In the genomic region with DNA sequence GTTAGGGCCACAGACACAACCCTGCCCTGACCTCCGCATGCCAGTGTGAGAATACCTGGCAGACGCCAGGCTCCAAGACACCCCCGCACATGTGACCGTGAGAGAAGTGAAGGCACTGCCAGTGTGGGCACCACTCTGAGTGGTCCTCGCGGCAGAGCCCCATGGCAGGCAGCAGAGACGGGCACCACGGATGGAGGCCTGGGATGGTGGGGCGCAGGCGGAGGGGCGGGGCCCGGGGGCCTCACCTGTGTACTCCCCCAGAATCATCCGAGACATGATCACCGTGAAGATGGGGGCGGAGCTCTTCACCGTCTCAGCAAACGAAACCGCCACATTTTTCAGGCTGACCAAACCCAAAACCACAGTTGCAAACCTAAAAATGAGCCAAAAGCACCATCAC, we compare ENCODE assay signal across 8 cellular contexts. TPM values are rescaled to one million over a fixed set of nuclear protein-coding genes. Genes with fewer than 3 reads are reported as not detected.
DNase-seq lines count a peak whose midpoint lies in the region; ATAC-seq, FAIRE-seq and TF ChIP-seq lines count a peak whose summit lies in the region.
"Not testable (repeated sequence)": the region's sequence is repeated elsewhere in the genome, so short reads cannot be mapped to it uniquely, and the experiment has no call there.
"Had no signal": no experiment of that assay in that cellular context is flagged by ENCODE, and none has a peak within 500 bp of the region (broad histone marks: within the 10 kb centered on the region; RNA-seq: fewer than 3 reads in every experiment).

No MANE protein-coding gene starts in this region.

- not testable (repeated sequence) for H3K27me3 Mint-ChIP-seq in activated CD8-positive, alpha-beta memory T cell treated with anti-CD3 and anti-CD28 coated beads, Interleukin-2, amount 10 ng/mL, durations not matched to agents 7 days and 5 days

- not testable (repeated sequence) for H3K27ac ChIP-seq in MM.1S (ENCODE audit: low read length); upper lobe of right lung

- peak overlapping the region; percentile 36 for H3K27ac Mint-ChIP-seq in activated CD8-positive, alpha-beta memory T cell treated with anti-CD3 and anti-CD28 coated beads, Interleukin-2, amount 10 ng/mL, durations not matched to agents 7 days and 5 days

- not testable (repeated sequence) for H3K4me3 ChIP-seq in MM.1S (ENCODE audit: low read length); upper lobe of right lung

- not testable (repeated sequence) for H2AFZ ChIP-seq in MM.1S (ENCODE audit: low read length)

- peaks cover 20% of the 10 kb centered on the region for H3K4me1 ChIP-seq in MM.1S (ENCODE audit: low read length)
- not testable (repeated sequence) for H3K4me1 ChIP-seq in upper lobe of right lung

- H3F3A ChIP-seq in MM.1S (ENCODE audit: insufficient read depth, low read length), result peaks cover 17% of the 10 kb centered on the region

- not testable (repeated sequence) for TF ChIP-seq CTCF in MM.1S (IDR thresholded peaks at IDR 0.05; ENCODE audit: low read length); upper lobe of right lung (IDR thresholded peaks at IDR 0.05)

- not testable (repeated sequence) for H3K4me3 Mint-ChIP-seq in activated CD8-positive, alpha-beta memory T cell treated with anti-CD3 and anti-CD28 coated beads, Interleukin-2, amount 10 ng/mL, durations not matched to agents 7 days and 5 days

- DNase-seq in GM12891 (ENCODE audit: insufficient read length, low spot score); GM19239 (ENCODE audit: insufficient read length, low spot score); MM.1S; activated CD8-positive, alpha-beta memory T cell treated with anti-CD3 and anti-CD28 coated beads, Interleukin-2, amount 10 ng/mL, durations not matched to agents 7 days and 5 days; upper lobe of right lung: not testable (repeated sequence)
- peak; percentile 12 for DNase-seq in left lobe of liver (ENCODE audit: low spot score)
- peak; percentile 17 for DNase-seq in sciatic nerve (ENCODE audit: low spot score)

- peak; percentile 25 for ATAC-seq in activated CD8-positive, alpha-beta memory T cell treated with anti-CD3 and anti-CD28 coated beads, Interleukin-2, amount 10 ng/mL, durations not matched to agents 7 days and 5 days
- not testable (repeated sequence) for ATAC-seq in left lobe of liver, sciatic nerve
- peak; percentile 5 for ATAC-seq in upper lobe of right lung

- H3K4me2 ChIP-seq in MM.1S (ENCODE audit: low read depth, low read length), result peak overlapping the region; percentile 21; the same call in 1 of the 2 replicates

- peaks cover 27% of the 10 kb centered on the region for H3K4me1 Mint-ChIP-seq in activated CD8-positive, alpha-beta memory T cell treated with anti-CD3 and anti-CD28 coated beads, Interleukin-2, amount 10 ng/mL, durations not matched to agents 7 days and 5 days

- not testable (repeated sequence) for TF ChIP-seq POLR2A in GM12891 (IDR thresholded peaks at IDR 0.05; ENCODE audit: low read depth, low read length)

- CTCF ChIA-PET in activated CD8-positive, alpha-beta memory T cell treated with anti-CD3 and anti-CD28 coated beads, Interleukin-2, amount 10 ng/mL, durations not matched to agents 7 days and 5 days (lab: Charles Lee), result not testable (repeated sequence)

- not testable (repeated sequence) for H3K9me3 Mint-ChIP-seq in activated CD8-positive, alpha-beta memory T cell treated with anti-CD3 and anti-CD28 coated beads, Interleukin-2, amount 10 ng/mL, durations not matched to agents 7 days and 5 days (ENCODE audit: low read depth)

- not testable (repeated sequence) for H3K27me3 ChIP-seq in MM.1S (replicated peaks; ENCODE audit: insufficient read depth, low read length); upper lobe of right lung

- H3K36me3 Mint-ChIP-seq in activated CD8-positive, alpha-beta memory T cell treated with anti-CD3 and anti-CD28 coated beads, Interleukin-2, amount 10 ng/mL, durations not matched to agents 7 days and 5 days, result peaks cover 14% of the 10 kb centered on the region

- H3K9me3 ChIP-seq in MM.1S (replicated peaks; ENCODE audit: insufficient read depth, low read length); upper lobe of right lung: not testable (repeated sequence)

- intact Hi-C loops in sciatic nerve (cut with DNase I); upper lobe of right lung (cut with DNase I): not testable (repeated sequence)

- H4K20me1 ChIP-seq in MM.1S (ENCODE audit: insufficient read depth, low read length), result not testable (repeated sequence)

- peaks cover 21% of the 10 kb centered on the region for H3K79me2 ChIP-seq in MM.1S (ENCODE audit: low read length)

- peak; percentile 97 for FAIRE-seq in GM12891 (lab: Jason Lieb, UNC)
- peak; percentile 96 for FAIRE-seq in GM19239 (lab: Jason Lieb, UNC)

- not testable (repeated sequence) for H3K36me3 ChIP-seq in MM.1S (replicated peaks; ENCODE audit: insufficient read depth, low read length)
- H3K36me3 ChIP-seq in upper lobe of right lung, result peaks cover 24% of the 10 kb centered on the region

- H3K9me2 ChIP-seq in MM.1S (replicated peaks; ENCODE audit: insufficient read depth, low read length), result not testable (repeated sequence)

- H3K9ac ChIP-seq in MM.1S (ENCODE audit: low read length), result not testable (repeated sequence)

RNA-seq across cellular contexts. Expression of a gene that starts 16.4 kb away (rescaled TPM):
- polyA plus RNA-seq in GM12891 (2012; ENCODE audit: low read depth, missing spikeins), result 23.7 TPM
- total RNA-seq in activated CD8-positive, alpha-beta memory T cell treated with anti-CD3 and anti-CD28 coated beads, Interleukin-2, amount 10 ng/mL, durations not matched to agents 7 days and 5 days, result 10 to 100 TPM; 40.5 to 45.9 TPM
- 8.7 TPM for total RNA-seq in left lobe of liver
- 27.9 TPM for total RNA-seq in sciatic nerve
- total RNA-seq in upper lobe of right lung, result 24.8 TPM

RNA-seq across cellular contexts. Expression of a gene that starts 17.4 kb away (rescaled TPM):
- polyA plus RNA-seq in GM12891 (2012; ENCODE audit: low read depth, missing spikeins), result 14.5 TPM
- total RNA-seq in activated CD8-positive, alpha-beta memory T cell treated with anti-CD3 and anti-CD28 coated beads, Interleukin-2, amount 10 ng/mL, durations not matched to agents 7 days and 5 days, result 10 to 100 TPM; 46.2 to 50.9 TPM
- total RNA-seq in left lobe of liver (18.6 TPM), sciatic nerve (45.6 TPM), upper lobe of right lung (49.8 TPM)

RNA-seq across cellular contexts. Expression of a gene that starts 43.2 kb away (rescaled TPM):
- 2.8 TPM for polyA plus RNA-seq in GM12891 (2012; ENCODE audit: low read depth, missing spikeins)
- 1 to 10 TPM in 1 of 2 experiments, under 1 TPM in 1; 0.79 to 1.2 TPM for total RNA-seq in activated CD8-positive, alpha-beta memory T cell treated with anti-CD3 and anti-CD28 coated beads, Interleukin-2, amount 10 ng/mL, durations not matched to agents 7 days and 5 days
- total RNA-seq in left lobe of liver (1.6 TPM), sciatic nerve (5.4 TPM), upper lobe of right lung (40.3 TPM)
- total RNA-seq: HT1080 had no signal

RNA-seq across cellular contexts. Expression of a gene that starts 48.9 kb away (rescaled TPM):
- polyA plus RNA-seq in GM12891 (2012; ENCODE audit: low read depth, missing spikeins), result 30.7 TPM
- 100 to 1,000 TPM in 1 of 2 experiments, 10 to 100 TPM in 1; 80.5 to 100 TPM for total RNA-seq in activated CD8-positive, alpha-beta memory T cell treated with anti-CD3 and anti-CD28 coated beads, Interleukin-2, amount 10 ng/mL, durations not matched to agents 7 days and 5 days
- total RNA-seq in left lobe of liver (13.6 TPM), sciatic nerve (51.5 TPM), upper lobe of right lung (51.7 TPM)

RNA-seq across cellular contexts. Expression of a gene that starts 59.9 kb away (rescaled TPM):
- polyA plus RNA-seq in GM12891 (2012; ENCODE audit: low read depth, missing spikeins), result 29.4 TPM
- total RNA-seq in activated CD8-positive, alpha-beta memory T cell treated with anti-CD3 and anti-CD28 coated beads, Interleukin-2, amount 10 ng/mL, durations not matched to agents 7 days and 5 days, result 10 to 100 TPM; 40.0 to 48.3 TPM
- total RNA-seq in left lobe of liver (65.1 TPM), sciatic nerve (68.4 TPM), upper lobe of right lung (88.7 TPM)
